ENCODE assay signal across 1 cellular context in the genomic region with DNA sequence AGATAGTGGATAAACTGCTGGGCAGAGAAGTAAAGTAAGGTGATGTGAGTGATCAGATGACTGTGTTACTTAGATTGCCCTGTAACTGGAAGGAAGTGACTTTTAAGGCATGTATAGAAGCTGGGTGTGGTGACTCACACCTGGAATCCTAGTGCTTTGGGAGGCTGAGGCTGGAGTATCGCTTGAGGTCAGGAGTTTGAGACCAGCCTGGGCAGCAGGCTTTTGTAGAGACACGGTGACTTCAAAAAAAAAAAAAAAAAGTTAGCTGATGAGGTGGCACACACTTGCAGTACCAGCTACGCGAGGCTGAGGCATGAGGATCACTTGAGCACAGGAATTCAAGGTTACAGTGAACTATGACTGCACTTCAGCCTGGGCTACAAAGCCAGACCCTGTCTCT.
TF ChIP-seq lines count a peak whose summit lies in the region.

No MANE protein-coding gene starts in this region.

TF ChIP-seq in HepG2, 621 proteins besides CTCF, POLR2A, EP300 and RAD21:
- no peak for TF ChIP-seq PRDM15 (CRISPR knock-in tag; IDR thresholded peaks at IDR 0.05)
- TF ChIP-seq MIER3 (CRISPR knock-in tag; IDR thresholded peaks at IDR 0.05; ENCODE audit: borderline replicate concordance), result no peak
- TF ChIP-seq IRX3 (CRISPR knock-in tag; IDR thresholded peaks at IDR 0.05; ENCODE audit: borderline replicate concordance, low read depth), result no peak
- TF ChIP-seq ARID2 (CRISPR knock-in tag; IDR thresholded peaks at IDR 0.05; ENCODE audit: borderline replicate concordance), result no peak
- no peak for TF ChIP-seq HNF1B (CRISPR knock-in tag; IDR thresholded peaks at IDR 0.05)
- TF ChIP-seq ZNF598 (CRISPR knock-in tag; IDR thresholded peaks at IDR 0.05; ENCODE audit: borderline replicate concordance), result no peak
- TF ChIP-seq ZNF282 (IDR thresholded peaks at IDR 0.05; ENCODE audit: partially characterized antibody), result no peak
- TF ChIP-seq HNRNPH1 (optimal IDR thresholded peaks at IDR 0.05; ENCODE audit: low read depth, low read length), result no peak
- TF ChIP-seq RARG (CRISPR knock-in tag; IDR thresholded peaks at IDR 0.05; ENCODE audit: low read depth), result no peak
- no peak for TF ChIP-seq ZBTB37 (CRISPR knock-in tag; IDR thresholded peaks at IDR 0.05)
- TF ChIP-seq SAP130 (CRISPR knock-in tag; IDR thresholded peaks at IDR 0.05; ENCODE audit: low read depth), result no peak
- no peak for TF ChIP-seq SMAD1 (CRISPR knock-in tag; IDR thresholded peaks at IDR 0.05; ENCODE audit: borderline replicate concordance, low read depth)
- no peak for TF ChIP-seq SCMH1 (CRISPR knock-in tag; IDR thresholded peaks at IDR 0.05; ENCODE audit: borderline replicate concordance)
- no peak for TF ChIP-seq MAFG (CRISPR knock-in tag; IDR thresholded peaks at IDR 0.05)
TF ChIP-seq in HepG2: peak in this region for 0.
